ENCODE assay signal across 9 cellular contexts in genomic region chr4:2867758-2868491, GRCh38. TPM values are rescaled to one million over a fixed set of nuclear protein-coding genes. Genes with fewer than 3 reads are reported as not detected.
A peak's percentile ranks its signal among the peaks of the same experiment; 100 is the strongest.
DNase-seq lines count a peak whose midpoint lies in the region; ATAC-seq and TF ChIP-seq lines count a peak whose summit lies in the region.
"Had no signal": no experiment of that assay in that cellular context is flagged by ENCODE, and none has a peak within 500 bp of the region (broad histone marks: within the 10 kb centered on the region; RNA-seq: fewer than 3 reads in every experiment).

No MANE protein-coding gene starts in this region.

- H3K4me1 ChIP-seq in breast epithelium, result peaks cover 5 to 14% of the 10 kb centered on the region in 2 donors
- H3K4me1 ChIP-seq in mammary epithelial cell (ENCODE audit: insufficient read depth, low read length), result no peaks in the 10 kb centered on the region
- H3K4me1 ChIP-seq in mucosa of descending colon (ENCODE audit: low read depth), result peaks cover 66% of the 10 kb centered on the region
- H3K4me1 ChIP-seq in uterus, result peaks cover 0 to 11% of the 10 kb centered on the region in 2 donors

- dilution Hi-C loops in mammary epithelial cell (cut with HindIII; ENCODE audit: low sequenced_read_pairs), result no loop called here

- H3K27ac ChIP-seq in breast epithelium, result peak overlapping the region; percentile 45 to 76
- no peak overlapping the region for H3K27ac ChIP-seq in mammary epithelial cell (ENCODE audit: insufficient read depth, low read depth, low read length)
- peak overlapping the region; percentile 11 to 72 for H3K27ac ChIP-seq in uterus

- TF ChIP-seq POLR2A in breast epithelium (IDR thresholded peaks at IDR 0.05) (no peak), uterus (IDR thresholded peaks at IDR 0.05) (no peak)

- intact Hi-C loops in breast epithelium (cut with DNase I; ENCODE audit: low total_unique reads) (no loop called here), mammary epithelial cell (cut with micrococcal nuclease) (no loop called here), mucosa of descending colon (cut with DNase I, micrococcal nuclease) (loop anchor here in 1 of 2 donors (10.0 kb wide), 1 partner anchor 83 kb away; no protein-coding TSS in a partner anchor), uterus (cut with DNase I; ENCODE audit: low total_unique reads) (no loop called here)

- CTCF ChIA-PET in mammary epithelial cell (lab: Charles Lee; ENCODE audit: low non-redundant PET), result no interaction called here
- CTCF ChIA-PET in activated naive CD4-positive, alpha-beta T cell treated with anti-CD3 and anti-CD28 coated beads, Interleukin-2, amount 10 ng/mL, durations not matched to agents 7 days and 5 days (lab: Charles Lee), result interaction anchor here (1.5 kb wide), 1 partner anchor 17 kb away, joined by 3 read pairs; no protein-coding TSS in a partner anchor

- H3K9ac ChIP-seq in mammary epithelial cell (ENCODE audit: insufficient read depth, low read length), result no peak overlapping the region

- H3K36me3 ChIP-seq in breast epithelium, result no peaks in the 10 kb centered on the region
- no peaks in the 10 kb centered on the region for H3K36me3 ChIP-seq in mammary epithelial cell (ENCODE audit: insufficient read depth, low read length)
- no peaks in the 10 kb centered on the region for H3K36me3 ChIP-seq in mucosa of descending colon (ENCODE audit: low read depth)
- H3K36me3 ChIP-seq in uterus, result no peaks in the 10 kb centered on the region

- in situ Hi-C loops in mammary epithelial cell (cut with MboI; ENCODE audit: low sequenced_read_pairs in 2 of 2), result no loop called here

- no TSS peak for BruUV-seq in mammary epithelial cell (replicated peaks; lab: Mats Ljungman, UMichigan)

- TF ChIP-seq CTCF in breast epithelium (IDR thresholded peaks at IDR 0.05) (no peak), mammary epithelial cell (conservative IDR thresholded peaks at IDR 0.05 in 1 of 2, IDR thresholded peaks at IDR 0.05 in 1 of 2; ENCODE audit: extremely low read depth in 1 of 2, insufficient read depth in 1 of 2, low read depth in 1 of 2, low read length in 2 of 2) (no peak), endothelial cell (IDR thresholded peaks at IDR 0.05; ENCODE audit: unreplicated experiment) (no peak), mucosa of descending colon (IDR thresholded peaks at IDR 0.05) (no peak), uterus (IDR thresholded peaks at IDR 0.05) (no peak)

- peaks cover 61% of the 10 kb centered on the region for H3K4me1 Mint-ChIP-seq in endothelial cell (ENCODE audit: unreplicated experiment)
- H3K4me1 Mint-ChIP-seq in activated naive CD4-positive, alpha-beta T cell treated with anti-CD3 and anti-CD28 coated beads, Interleukin-2, amount 10 ng/mL, durations not matched to agents 7 days and 5 days, result peaks cover 29% of the 10 kb centered on the region

- peak overlapping the region; percentile 48 for H3K4me3 Mint-ChIP-seq in endothelial cell (ENCODE audit: unreplicated experiment)
- H3K4me3 Mint-ChIP-seq in activated naive CD4-positive, alpha-beta T cell treated with anti-CD3 and anti-CD28 coated beads, Interleukin-2, amount 10 ng/mL, durations not matched to agents 7 days and 5 days, result no peak overlapping the region

- H3K27me3 ChIP-seq in breast epithelium, result no peaks in the 10 kb centered on the region
- no peaks in the 10 kb centered on the region for H3K27me3 ChIP-seq in mammary epithelial cell (ENCODE audit: insufficient read depth, low read length)
- no peaks in the 10 kb centered on the region for H3K27me3 ChIP-seq in uterus

- H2AFZ ChIP-seq in mammary epithelial cell (ENCODE audit: low read depth, low read length), result no peak overlapping the region

- H3K4me2 ChIP-seq in mammary epithelial cell (ENCODE audit: insufficient read depth, low read depth, low read length), result no peak overlapping the region

- peak overlapping the region; percentile 9 to 50 (median 19) for H3K4me3 ChIP-seq in breast epithelium
- H3K4me3 ChIP-seq in mammary epithelial cell (replicated peaks in 1 of 3; ENCODE audit: insufficient read depth in 1 of 3, low read depth in 2 of 3, low read length in 3 of 3), result no peak overlapping the region
- H3K4me3 ChIP-seq in mucosa of descending colon, result no peak overlapping the region
- peak overlapping the region in 1 of 2 donors; percentile 20 for H3K4me3 ChIP-seq in uterus

- no peaks in the 10 kb centered on the region for H3K36me3 Mint-ChIP-seq in endothelial cell (ENCODE audit: low read depth, unreplicated experiment)
- H3K36me3 Mint-ChIP-seq in activated naive CD4-positive, alpha-beta T cell treated with anti-CD3 and anti-CD28 coated beads, Interleukin-2, amount 10 ng/mL, durations not matched to agents 7 days and 5 days, result peaks cover 15% of the 10 kb centered on the region

- H3K27me3 Mint-ChIP-seq in endothelial cell (ENCODE audit: unreplicated experiment), result no peaks in the 10 kb centered on the region
- no peaks in the 10 kb centered on the region for H3K27me3 Mint-ChIP-seq in activated naive CD4-positive, alpha-beta T cell treated with anti-CD3 and anti-CD28 coated beads, Interleukin-2, amount 10 ng/mL, durations not matched to agents 7 days and 5 days

- H3K9me3 Mint-ChIP-seq in endothelial cell (ENCODE audit: unreplicated experiment), result no peaks in the 10 kb centered on the region
- no peaks in the 10 kb centered on the region for H3K9me3 Mint-ChIP-seq in activated naive CD4-positive, alpha-beta T cell treated with anti-CD3 and anti-CD28 coated beads, Interleukin-2, amount 10 ng/mL, durations not matched to agents 7 days and 5 days

- 81% methylated on average over 8 of the region's 10 CpGs for WGBS in mammary epithelial cell (ENCODE audit: low coverage, missing lambda C conversion rate)

- DNase-seq in breast epithelium (ENCODE audit: low spot score in 2 of 2), result no peak
- DNase-seq in mammary epithelial cell, result no peak
- DNase-seq in endothelial cell (ENCODE audit: low spot score), result no peak
- DNase-seq in mucosa of descending colon, result no peak
- peak; percentile 29 to 34 for DNase-seq in uterus
- no peak for DNase-seq in activated naive CD4-positive, alpha-beta T cell treated with anti-CD3 and anti-CD28 coated beads, Interleukin-2, amount 10 ng/mL, durations not matched to agents 7 days and 5 days
- no peak for DNase-seq in DMS153 (lab: John Stamatoyannopoulos, UW)
- DNase-seq in MV-4-11 (lab: John Stamatoyannopoulos, UW), result no peak
- DNase-seq: COR-L47 had no signal

- peaks cover 96% of the 10 kb centered on the region for H3K79me2 ChIP-seq in mammary epithelial cell (ENCODE audit: insufficient read depth, low read length)

- H3K27ac Mint-ChIP-seq in endothelial cell (ENCODE audit: unreplicated experiment), result peak overlapping the region; percentile 71
- H3K27ac Mint-ChIP-seq in activated naive CD4-positive, alpha-beta T cell treated with anti-CD3 and anti-CD28 coated beads, Interleukin-2, amount 10 ng/mL, durations not matched to agents 7 days and 5 days, result no peak overlapping the region

- no peaks in the 10 kb centered on the region for H3K9me3 ChIP-seq in breast epithelium
- no peaks in the 10 kb centered on the region for H3K9me3 ChIP-seq in mammary epithelial cell (replicated peaks; ENCODE audit: insufficient read depth, low read length)
- no peaks in the 10 kb centered on the region for H3K9me3 ChIP-seq in mucosa of descending colon
- H3K9me3 ChIP-seq in uterus, result no peaks in the 10 kb centered on the region

- ATAC-seq in mucosa of descending colon, result peak; percentile 20

- H4K20me1 ChIP-seq in mammary epithelial cell (ENCODE audit: insufficient read depth, low read length), result no peaks in the 10 kb centered on the region

RNA-seq across cellular contexts. Expression of gene ADD1, which starts 24.3 kb away (rescaled TPM):
- total RNA-seq in breast epithelium (100 to 1,000 TPM; 161 to 193 (median 181) TPM), mammary epithelial cell (100 to 1,000 TPM; 112 to 167 TPM), endothelial cell (ENCODE audit: unreplicated experiment) (337 TPM), mucosa of descending colon (100 to 1,000 TPM; 201 to 373 (median 261) TPM), uterus (100 to 1,000 TPM; 161 to 403 (median 225) TPM)
- polyA plus RNA-seq in mammary epithelial cell, result 94.4 TPM
- 232 TPM for polyA minus RNA-seq in mammary epithelial cell

Comparison
In these comparisons a context has a peak if more than half of its experiments do, and no peak if none do; other contexts are left out.
1. H3K4me3 ChIP-seq: peak in breast epithelium (3 of 3); none in mammary epithelial cell (0 of 3) and mucosa of descending colon (single experiment).
2. DNase-seq: peak in uterus (2 of 2); none in breast epithelium (0 of 2), mammary epithelial cell (single experiment), endothelial cell (single experiment), mucosa of descending colon (0 of 3), activated naive CD4-positive, alpha-beta T cell treated with anti-CD3 and anti-CD28 coated beads, Interleukin-2, amount 10 ng/mL, durations not matched to agents 7 days and 5 days (single experiment), DMS153 (single experiment) and MV-4-11 (single experiment).